In genomic region chr3:100609963-100610362, GRCh38 we compare ENCODE assay signal across 21 cellular contexts. TPM values are rescaled to one million over a fixed set of nuclear protein-coding genes. Genes with fewer than 3 reads are reported as not detected.
A peak's percentile ranks its signal among the peaks of the same experiment; 100 is the strongest.
DNase-seq lines count a peak whose midpoint lies in the region; ATAC-seq and TF ChIP-seq lines count a peak whose summit lies in the region.
"Had no signal": no experiment of that assay in that cellular context is flagged by ENCODE, and none has a peak within 500 bp of the region (broad histone marks: within the 10 kb centered on the region; RNA-seq: fewer than 3 reads in every experiment).

No MANE protein-coding gene starts in this region.

- no peaks in the 10 kb centered on the region for H3K36me3 ChIP-seq in Caco-2 (ENCODE audit: control insufficient read depth, insufficient read depth, low read length)
- H3K36me3 ChIP-seq in HEK293 (ENCODE audit: control insufficient read depth in 2 of 2, insufficient read depth in 1 of 2, low read length in 2 of 2): no peaks in the 10 kb centered on the region
- H3K36me3 ChIP-seq in gastroesophageal sphincter: no peaks in the 10 kb centered on the region
- H3K36me3 ChIP-seq in smooth muscle cell (ENCODE audit: low read depth): no peaks in the 10 kb centered on the region

- H3K27ac ChIP-seq in HEK293 (ENCODE audit: extremely low read depth, low read depth, low read length) (no peak overlapping the region), gastroesophageal sphincter (no peak overlapping the region), smooth muscle cell (ENCODE audit: low read depth) (no peak overlapping the region)

- H3K4me3 ChIP-seq in Caco-2 (ENCODE audit: low read depth, low read length) (peak overlapping the region; percentile 16; the same call in 1 of the 2 replicates), HEK293 (ENCODE audit: low read depth, low read length) (no peak overlapping the region), gastroesophageal sphincter (no peak overlapping the region), smooth muscle cell (peak overlapping the region; percentile 34)

- H3K27me3 Mint-ChIP-seq in Caco-2 (ENCODE audit: insufficient read depth, unreplicated experiment): no peaks in the 10 kb centered on the region
- peaks cover 3% of the 10 kb centered on the region for H3K27me3 Mint-ChIP-seq in endothelial cell (ENCODE audit: unreplicated experiment)

- peaks cover 26% of the 10 kb centered on the region for H3K4me1 Mint-ChIP-seq in Caco-2 (ENCODE audit: low read depth, unreplicated experiment)
- H3K4me1 Mint-ChIP-seq in endothelial cell (ENCODE audit: unreplicated experiment): peaks cover 2% of the 10 kb centered on the region

- peak; percentile 25 for ATAC-seq in gastroesophageal sphincter
- ATAC-seq: SK-N-SH treated with all-trans-retinoic acid at 6 μM for 48 hours, T-cell had no signal

- H3K27ac Mint-ChIP-seq in Caco-2 (ENCODE audit: unreplicated experiment) (no peak overlapping the region), endothelial cell (ENCODE audit: unreplicated experiment) (no peak overlapping the region)
- H3K27ac Mint-ChIP-seq: CD14-positive monocyte, T-cell had no signal

- no peak for TF ChIP-seq POLR2A in gastroesophageal sphincter (IDR thresholded peaks at IDR 0.05)

- TF ChIP-seq CTCF in Caco-2 (IDR thresholded peaks at IDR 0.05; ENCODE audit: insufficient read depth in 1 of 2, low read depth in 1 of 2, low read length in 1 of 2, severe bottlenecking in 1 of 2, unreplicated experiment in 1 of 2): no peak
- no peak for TF ChIP-seq CTCF in HEK293 (tag by site-specific recombination; IDR thresholded peaks at IDR 0.05)
- TF ChIP-seq CTCF in gastroesophageal sphincter (IDR thresholded peaks at IDR 0.05): no peak
- no peak for TF ChIP-seq CTCF in smooth muscle cell (IDR thresholded peaks at IDR 0.05; ENCODE audit: borderline replicate concordance, insufficient read depth, poor library complexity, severe bottlenecking)
- no peak for TF ChIP-seq CTCF in endothelial cell (IDR thresholded peaks at IDR 0.05; ENCODE audit: unreplicated experiment)

- POLR2A ChIA-PET in Caco-2 (lab: Charles Lee): no interaction called here
- POLR2A ChIA-PET in HEK293 (lab: Yijun Ruan, JAX): no interaction called here

- H3K27me3 ChIP-seq in Caco-2 (replicated peaks; ENCODE audit: control insufficient read depth, insufficient read depth, low read length) (no peaks in the 10 kb centered on the region), gastroesophageal sphincter (peaks cover 7% of the 10 kb centered on the region), smooth muscle cell (ENCODE audit: low read depth) (peaks cover 4% of the 10 kb centered on the region)

- H3K9me3 Mint-ChIP-seq in Caco-2 (ENCODE audit: unreplicated experiment) (no peaks in the 10 kb centered on the region), endothelial cell (ENCODE audit: unreplicated experiment) (no peaks in the 10 kb centered on the region)
- H3K9me3 Mint-ChIP-seq: CD14-positive monocyte, T-cell had no signal

- H2AFZ ChIP-seq in smooth muscle cell (ENCODE audit: low read depth): no peak overlapping the region

- no TSS peak for BruUV-seq in Caco-2 (replicated peaks; lab: Mats Ljungman, UMichigan)

- no peaks in the 10 kb centered on the region for H3F3A ChIP-seq in smooth muscle cell (ENCODE audit: low read depth)

- H3K79me2 ChIP-seq in smooth muscle cell (ENCODE audit: low read depth): no peaks in the 10 kb centered on the region

- H3K9ac ChIP-seq in smooth muscle cell (ENCODE audit: low read depth): no peak overlapping the region

- no peak overlapping the region for H3K4me3 Mint-ChIP-seq in Caco-2 (ENCODE audit: unreplicated experiment)
- no peak overlapping the region for H3K4me3 Mint-ChIP-seq in endothelial cell (ENCODE audit: unreplicated experiment)
- H3K4me3 Mint-ChIP-seq: CD14-positive monocyte, T-cell had no signal

- no peak for TF ChIP-seq EP300 in gastroesophageal sphincter (IDR thresholded peaks at IDR 0.05)

- no peak overlapping the region for H3K4me2 ChIP-seq in smooth muscle cell

- no peaks in the 10 kb centered on the region for H4K20me1 ChIP-seq in smooth muscle cell (ENCODE audit: low read depth)

- H3K4me1 ChIP-seq in Caco-2: no peaks in the 10 kb centered on the region
- no peaks in the 10 kb centered on the region for H3K4me1 ChIP-seq in HEK293 (ENCODE audit: control insufficient read depth, insufficient read depth, low read length)
- H3K4me1 ChIP-seq in gastroesophageal sphincter: no peaks in the 10 kb centered on the region
- no peaks in the 10 kb centered on the region for H3K4me1 ChIP-seq in smooth muscle cell (ENCODE audit: low read depth)

- WGBS in gastroesophageal sphincter (ENCODE audit: low coverage in 1 of 2), 2 donors: 78% methylated on average over 2 of the region's 2 CpGs; no CpG with 5 or more reads in 1 of the 2 donors
- 90% methylated on average over 2 of the region's 2 CpGs for WGBS in smooth muscle cell (ENCODE audit: low lambda C conversion rate)

- H3K9me3 ChIP-seq in Caco-2: no peaks in the 10 kb centered on the region
- no peaks in the 10 kb centered on the region for H3K9me3 ChIP-seq in HEK293 (ENCODE audit: control insufficient read depth, insufficient read depth, low read depth, low read length)
- no peaks in the 10 kb centered on the region for H3K9me3 ChIP-seq in gastroesophageal sphincter
- no peaks in the 10 kb centered on the region for H3K9me3 ChIP-seq in smooth muscle cell (replicated peaks; ENCODE audit: low read depth)

- CTCF ChIA-PET in Caco-2 (lab: Charles Lee): no interaction called here
- CTCF ChIA-PET in HEK293 (lab: Yijun Ruan, JAX): interaction anchor here (0.5 kb wide), 1 partner anchor 1055 kb away, joined by 3 read pairs; no protein-coding TSS in a partner anchor

- DNase-seq in Caco-2 (no peak), smooth muscle cell (lab: John Stamatoyannopoulos, UW; ENCODE audit: unreplicated experiment) (no peak), DMS153 treated with DMSO at 0.1 percent for 48 hours (lab: John Stamatoyannopoulos, UW; ENCODE audit: unreplicated experiment) (no peak), endothelial cell (ENCODE audit: low spot score) (no peak), KG1 (lab: John Stamatoyannopoulos, UW) (no peak)
- DNase-seq: COR-L47, DMS53, EL, NCI-H1417 treated with DMSO at 0.1 percent for 48 hours, NCI-H187 treated with DMSO at 0.1 percent for 48 hours, NCI-H345, NCI-H524 treated with DMSO at 0.1 percent for 48 hours, RPMI8226, SHP77 treated with DMSO at 0.1 percent for 48 hours, T-cell had no signal

- H3K36me3 Mint-ChIP-seq in Caco-2 (ENCODE audit: insufficient read depth, unreplicated experiment) (no peaks in the 10 kb centered on the region), endothelial cell (ENCODE audit: low read depth, unreplicated experiment) (no peaks in the 10 kb centered on the region)
- H3K36me3 Mint-ChIP-seq: CD14-positive monocyte, T-cell had no signal

- intact Hi-C loops in Caco-2 (cut with micrococcal nuclease; ENCODE audit: unreplicated experiment): no loop called here

TF ChIP-seq in HEK293, 187 proteins besides CTCF, POLR2A, EP300 and RAD21:
- TF ChIP-seq ZNF544 (tag by site-specific recombination; IDR thresholded peaks at IDR 0.05) (no peak), ZFHX2 (tag by site-specific recombination; conservative IDR thresholded peaks at IDR 0.05) (peak; percentile 81), EGR2 (tag by site-specific recombination; IDR thresholded peaks at IDR 0.05; ENCODE audit: low read depth) (peak; percentile 69)
TF ChIP-seq in HEK293: peak in this region for 2.

RNA-seq across cellular contexts. Expression of gene ADGRG7, which starts 0.6 kb away (rescaled TPM):
- 2.9 and 4.2 TPM in 2 replicates for total RNA-seq in Caco-2 (2022)
- total RNA-seq in gastroesophageal sphincter: under 1 TPM in 1 of 4 donors, not detected in 3; 0.13 TPM
- total RNA-seq in smooth muscle cell: 0.04 TPM in 1 of 2 replicates, not detected in the other
- polyA plus RNA-seq in smooth muscle cell: not detected in 2 replicates
- not detected for total RNA-seq in endothelial cell (ENCODE audit: unreplicated experiment)
- total RNA-seq: H1, M059J, T-cell had no signal
- polyA plus RNA-seq: CD14-positive monocyte, H1 had no signal

Comparison
In these comparisons a context has a peak if more than half of its experiments do, and no peak if none do; other contexts are left out.
1. H3K4me3 ChIP-seq: peak in Caco-2 (single experiment) and smooth muscle cell (single experiment); none in HEK293 (single experiment) and gastroesophageal sphincter (0 of 2).